In the genomic region with DNA sequence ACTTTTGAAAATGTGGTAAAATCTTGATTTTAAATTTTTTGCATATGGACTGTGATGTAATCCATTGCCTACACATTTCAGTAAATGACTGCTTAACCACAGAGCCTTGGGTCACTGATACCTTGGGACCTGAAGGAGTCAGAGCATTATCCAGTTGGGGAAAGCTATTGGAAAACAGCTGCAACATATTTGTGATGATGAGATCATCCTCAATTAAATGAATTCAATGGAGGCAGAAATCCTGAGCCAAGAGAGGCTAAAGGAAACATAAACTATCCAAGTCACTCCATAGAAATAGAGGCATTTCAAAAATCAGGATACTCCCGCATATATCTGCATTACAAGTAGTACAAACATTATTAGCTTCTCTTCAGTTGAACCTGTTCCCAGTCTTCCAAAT, we compare ENCODE assay signal across 19 cellular contexts.
"Had no signal": no experiment of that assay in that cellular context is flagged by ENCODE, and none has a peak within 500 bp of the region (broad histone marks: within the 10 kb centered on the region; RNA-seq: fewer than 3 reads in every experiment).

No MANE protein-coding gene starts in this region.

- H3K4me3 ChIP-seq: left ventricle myocardium inferior, mucosa of descending colon, skin epidermis, testis, upper lobe of right lung had no signal

- H3K27ac ChIP-seq: left ventricle myocardium inferior, skin epidermis, testis, upper lobe of right lung had no signal

- H3K27me3 ChIP-seq: testis, upper lobe of right lung had no signal

- H3K4me1 ChIP-seq: left ventricle myocardium inferior, testis, upper lobe of right lung had no signal

- H3K9me3 ChIP-seq: left ventricle myocardium inferior, mucosa of descending colon, testis, upper lobe of right lung had no signal

- H3K4me1 Mint-ChIP-seq: activated B cell treated with CpG ODN at 0.5 μM for 24 hours; naive thymus-derived CD8-positive, alpha-beta T cell; stimulated activated naive CD8-positive, alpha-beta T cell treated with anti-CD3 and anti-CD28 coated beads, Interleukin-15, amount 100 ng/mL, for 72 hours had no signal

- H3K36me3 Mint-ChIP-seq: activated naive CD8-positive, alpha-beta T cell; memory B cell; naive thymus-derived CD8-positive, alpha-beta T cell had no signal

- H3K4me3 Mint-ChIP-seq: activated B cell treated with CpG ODN at 0.5 μM for 24 hours; activated CD8-positive, alpha-beta T cell treated with anti-CD3 and anti-CD28 coated beads for 36 hours; activated naive CD8-positive, alpha-beta T cell; memory B cell; naive thymus-derived CD8-positive, alpha-beta T cell; stimulated activated naive CD8-positive, alpha-beta T cell treated with anti-CD3 and anti-CD28 coated beads, Interleukin-15, amount 100 ng/mL, for 72 hours had no signal

- DNase-seq: activated B cell treated with CpG ODN at 0.5 μM for 24 hours; activated CD4-positive, alpha-beta T cell treated with anti-CD3 and anti-CD28 coated beads for 48 hours; activated CD8-positive, alpha-beta T cell treated with anti-CD3 and anti-CD28 coated beads for 36 hours; activated gamma-delta T cell treated with Interleukin-2 at 50 U/mL for 16 hours; activated T-cell treated with anti-CD3 and anti-CD28 coated beads, Interleukin-2, amount 50 U/mL, for 48 hours; cortex of kidney; effector CD8-positive, alpha-beta T cell; hippocampal formation; left ventricle myocardium inferior; mucosa of descending colon; naive thymus-derived CD8-positive, alpha-beta T cell; stimulated activated CD4-positive, alpha-beta T cell treated with anti-CD3 and anti-CD28 coated beads, Interleukin-15, amount 100 ng/mL, for 24 hours; stimulated activated naive CD8-positive, alpha-beta T cell treated with anti-CD3 and anti-CD28 coated beads, Interleukin-15, amount 100 ng/mL, for 72 hours; T-helper 2 cell; testis; upper lobe of right lung had no signal

- H3K9me3 Mint-ChIP-seq: activated B cell treated with CpG ODN at 0.5 μM for 24 hours; activated CD8-positive, alpha-beta T cell treated with anti-CD3 and anti-CD28 coated beads for 36 hours; memory B cell; naive thymus-derived CD8-positive, alpha-beta T cell; stimulated activated naive CD8-positive, alpha-beta T cell treated with anti-CD3 and anti-CD28 coated beads, Interleukin-15, amount 100 ng/mL, for 72 hours had no signal

- ATAC-seq: activated CD8-positive, alpha-beta T cell treated with anti-CD3 and anti-CD28 coated beads for 36 hours; mucosa of descending colon; naive thymus-derived CD8-positive, alpha-beta T cell; stimulated activated naive CD8-positive, alpha-beta T cell treated with anti-CD3 and anti-CD28 coated beads, Interleukin-15, amount 100 ng/mL, for 72 hours; upper lobe of right lung had no signal

- H3K27ac Mint-ChIP-seq: activated B cell treated with CpG ODN at 0.5 μM for 24 hours; activated CD8-positive, alpha-beta T cell treated with anti-CD3 and anti-CD28 coated beads for 36 hours; activated naive CD8-positive, alpha-beta T cell; memory B cell; naive thymus-derived CD8-positive, alpha-beta T cell; stimulated activated naive CD8-positive, alpha-beta T cell treated with anti-CD3 and anti-CD28 coated beads, Interleukin-15, amount 100 ng/mL, for 72 hours had no signal

- H3K36me3 ChIP-seq: left ventricle myocardium inferior, upper lobe of right lung had no signal
